Comparison of ENCODE assay signal across 19 cellular contexts in the genomic region with DNA sequence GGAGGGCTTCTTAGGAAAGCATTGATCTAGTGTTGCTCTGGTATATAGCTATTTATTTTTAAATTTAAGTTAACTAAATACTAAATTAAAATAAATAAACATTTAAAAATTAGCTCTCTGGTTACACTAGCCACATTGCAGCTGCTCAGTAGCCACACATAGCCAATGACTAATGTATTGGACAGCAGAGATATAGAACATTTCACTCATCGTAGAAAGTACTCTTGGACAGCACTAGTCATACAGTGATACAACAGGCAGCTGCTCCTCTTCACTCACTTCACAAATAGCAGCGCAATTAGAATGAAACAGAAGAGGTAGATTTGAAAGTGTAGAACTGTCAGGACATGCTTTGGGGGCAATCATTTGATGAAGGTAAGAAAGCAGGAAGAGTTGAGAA.
"Had no signal": no experiment of that assay in that cellular context is flagged by ENCODE, and none has a peak within 500 bp of the region (broad histone marks: within the 10 kb centered on the region; RNA-seq: fewer than 3 reads in every experiment).

No MANE protein-coding gene starts in this region.

- DNase-seq: activated CD4-positive, alpha-beta T cell treated with anti-CD3 and anti-CD28 coated beads, Interleukin-2, amount 50 U/mL, for 1 hour; activated CD4-positive, CD25-positive, alpha-beta regulatory T cell treated with anti-CD3 and anti-CD28 coated beads, Interleukin-2, amount 50 U/mL, for 72 hours; activated CD8-positive, alpha-beta memory T cell treated with anti-CD3 and anti-CD28 coated beads, Interleukin-2, amount 50 U/mL, for 4 hours; activated effector memory CD4-positive, alpha-beta T cell treated with Interleukin-2 at 50 U/mL for 16 hours; activated naive CD4-positive, alpha-beta T cell treated with anti-CD3 and anti-CD28 coated beads, Interleukin-2, amount 10 ng/mL, durations not matched to agents 7 days and 5 days; activated T-cell treated with anti-CD3 and anti-CD28 coated beads, Interleukin-2, amount 50 U/mL, for 48 hours; effector memory CD4-positive, alpha-beta T cell; heart left ventricle; left ventricle myocardium inferior; naive thymus-derived CD8-positive, alpha-beta T cell; ovary; right lobe of liver; spleen; stimulated activated naive B cell treated with anti-CD40 and anti-IgM and Interleukin-4, amounts not matched to agents 10 μg/mL and 1 μg/mL and 100 μg/mL, for 72 hours; upper lobe of left lung had no signal

- H3K27ac ChIP-seq: heart left ventricle, left ventricle myocardium inferior, ovary, right lobe of liver, spleen, upper lobe of left lung, VCaP had no signal

- H3K4me3 ChIP-seq: ascending aorta, gastroesophageal sphincter, heart left ventricle, left ventricle myocardium inferior, ovary, right lobe of liver, spleen, thoracic aorta, upper lobe of left lung had no signal

- H3K9me3 ChIP-seq: ascending aorta, gastroesophageal sphincter, heart left ventricle, left ventricle myocardium inferior, ovary, right lobe of liver, spleen, thoracic aorta, upper lobe of left lung had no signal

- H3K27me3 ChIP-seq: ascending aorta, gastroesophageal sphincter, heart left ventricle, ovary, right lobe of liver, spleen, upper lobe of left lung had no signal

- H3K36me3 ChIP-seq: ovary, right lobe of liver had no signal

- H3K4me1 ChIP-seq: right lobe of liver had no signal
